22 cellular contexts compared by ENCODE assay signal in the genomic region with DNA sequence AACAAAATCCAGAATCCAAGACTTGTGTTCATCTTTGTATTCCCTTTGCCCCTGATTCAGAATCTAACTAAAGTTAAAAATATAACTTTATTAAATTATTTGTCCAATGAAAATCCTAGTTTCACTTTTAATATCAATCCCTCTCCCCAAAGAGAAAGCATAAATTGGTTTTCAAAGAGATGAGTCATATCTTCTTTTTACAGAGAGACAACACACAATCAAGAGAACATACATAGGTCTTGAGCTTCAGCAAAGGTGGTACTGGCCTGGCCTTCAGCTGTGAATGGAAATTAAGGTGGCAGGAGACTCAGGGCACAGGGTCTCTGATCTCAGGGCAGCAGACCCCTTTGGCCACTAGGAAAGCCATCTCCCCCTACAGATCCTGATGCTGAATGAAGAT. TPM values are rescaled to one million over a fixed set of nuclear protein-coding genes. Genes with fewer than 3 reads are reported as not detected.
DNase-seq lines count a peak whose midpoint lies in the region; ATAC-seq, FAIRE-seq and TF ChIP-seq lines count a peak whose summit lies in the region.
"Had no signal": no experiment of that assay in that cellular context is flagged by ENCODE, and none has a peak within 500 bp of the region (broad histone marks: within the 10 kb centered on the region; RNA-seq: fewer than 3 reads in every experiment).

No MANE protein-coding gene starts in this region.

- H3K79me2 ChIP-seq in GM12878 (ENCODE audit: control insufficient read depth, insufficient read depth, low read length), result no peaks in the 10 kb centered on the region

- peaks cover 74% of the 10 kb centered on the region for H3K27me3 Mint-ChIP-seq in activated CD4-positive, alpha-beta T cell treated with anti-CD3 and anti-CD28 coated beads, Interleukin-2, amount 10 ng/mL, durations not matched to agents 24 days and 14 days
- H3K27me3 Mint-ChIP-seq in activated T-cell treated with anti-CD3 and anti-CD28 coated beads, Interleukin-2, amount 50 U/mL, for 4 hours (ENCODE audit: low read depth), result peaks cover 74% of the 10 kb centered on the region

- RAD21 ChIA-PET in GM12878 (lab: Charles Lee; ENCODE audit: unreplicated experiment), result interaction anchor here (0.9 to 7.0 kb wide), 9 partner anchors 9 to 595 kb away, joined by 3 to 121 read pairs (median 4); no protein-coding TSS in a partner anchor

- no peak for TF ChIP-seq RAD21 in GM12878 (IDR thresholded peaks at IDR 0.05; ENCODE audit: insufficient read depth, low read depth, low read length)

- in situ Hi-C loops in GM13977 (cut with MboI; ENCODE audit: low pct_unique_long_range_greater_than_20kb, low sequenced_read_pairs, unreplicated experiment) (no loop called here), GM12878 (cut with MboI) (no loop called here)

- TF ChIP-seq EP300 in GM12878 (IDR thresholded peaks at IDR 0.05; ENCODE audit: borderline replicate concordance in 1 of 2, control insufficient read depth in 1 of 2, low read depth in 2 of 2, low read length in 2 of 2), result no peak; a peak in 1 of 4 replicates

- H4K20me1 ChIP-seq in GM12878 (ENCODE audit: control insufficient read depth, insufficient read depth), result no peaks in the 10 kb centered on the region

- intact Hi-C loops in activated CD4-positive, alpha-beta T cell treated with anti-CD3 and anti-CD28 coated beads, Interleukin-2, amount 10 ng/mL, durations not matched to agents 24 days and 14 days (cut with micrococcal nuclease), result no loop called here
- intact Hi-C loops in GM12878 (cut with micrococcal nuclease; ENCODE audit: unreplicated experiment), result no loop called here

- no peak for TF ChIP-seq CTCF in GM13977 (IDR thresholded peaks at IDR 0.05; ENCODE audit: extremely low read depth, insufficient read depth, missing control alignments)
- no peak for TF ChIP-seq CTCF in GM12878 (IDR thresholded peaks at IDR 0.05 in 2 of 3, conservative IDR thresholded peaks at IDR 0.05 in 1 of 3; ENCODE audit: control insufficient read depth in 2 of 3, extremely low read depth in 1 of 3, insufficient read depth in 1 of 3, low read depth in 3 of 3, low read length in 3 of 3)

- H3K27me3 ChIP-seq in GM12878 (replicated peaks in 1 of 2; ENCODE audit: control insufficient read depth in 2 of 2, insufficient read depth in 2 of 2, low read length in 1 of 2), result peaks cover 0 to 3% of the 10 kb centered on the region in 2 experiments; a peak in 1 of 4 replicates

- no TSS peak for BruUV-seq in GM12878 (replicated peaks; lab: Mats Ljungman, UMichigan)

- no peak overlapping the region for H3K27ac Mint-ChIP-seq in activated CD4-positive, alpha-beta T cell treated with anti-CD3 and anti-CD28 coated beads, Interleukin-2, amount 10 ng/mL, durations not matched to agents 24 days and 14 days
- H3K27ac Mint-ChIP-seq: GM23338 had no signal

- H2AFZ ChIP-seq in GM12878 (ENCODE audit: control insufficient read depth, low read depth, low read length), result no peak overlapping the region
- H2AFZ ChIP-seq: GM23338, PC-9 had no signal

- DNase-seq in activated CD4-positive, alpha-beta T cell treated with anti-CD3 and anti-CD28 coated beads, Interleukin-2, amount 10 ng/mL, durations not matched to agents 24 days and 14 days, result peak; percentile 56
- DNase-seq in activated CD4-positive, alpha-beta T cell treated with anti-CD3 and anti-CD28 coated beads for 48 hours, result no peak
- DNase-seq in GM13977 (ENCODE audit: low spot score), result peak; percentile 64
- no peak for DNase-seq in GM12878 (ENCODE audit: low read depth, low spot score)
- DNase-seq in activated T-cell treated with anti-CD3 and anti-CD28 coated beads, Interleukin-2, amount 50 U/mL, for 4 hours, result no peak
- DNase-seq: ACHN, GF-D8, HCEC 1CT, MV-4-11, NCI-H187, NCI-H446 treated with DMSO at 0.1 percent for 48 hours, NCI-H774, PC-9, SIG-M5, T-helper 9 cell had no signal

- H3K36me3 Mint-ChIP-seq in activated CD4-positive, alpha-beta T cell treated with anti-CD3 and anti-CD28 coated beads, Interleukin-2, amount 10 ng/mL, durations not matched to agents 24 days and 14 days (ENCODE audit: low read depth), result no peaks in the 10 kb centered on the region
- no peaks in the 10 kb centered on the region for H3K36me3 Mint-ChIP-seq in activated T-cell treated with anti-CD3 and anti-CD28 coated beads, Interleukin-2, amount 50 U/mL, for 4 hours (ENCODE audit: insufficient read depth)

- TF ChIP-seq POLR2A in GM12878 (IDR thresholded peaks at IDR 0.05; ENCODE audit: low read depth, low read length), result no peak

- H3K4me1 ChIP-seq in GM12878 (ENCODE audit: control insufficient read depth, insufficient read depth, low read length), result peaks cover 11% of the 10 kb centered on the region

- SMC1A ChIA-PET in GM12878 (lab: Charles Lee; ENCODE audit: uncharacterized antibody, unreplicated experiment), result interaction anchor here (0.8 to 6.7 kb wide), 18 partner anchors 17 to 595 kb away, joined by 3 to 72 read pairs (median 3); partner anchors contain the start of gene C12orf42

- no peak overlapping the region for H3K4me3 ChIP-seq in GM12878
- H3K4me3 ChIP-seq: GM23338, PC-9 had no signal

- ATAC-seq in HG03354 (IDR thresholded peaks at IDR 0.05; ENCODE audit: poor library complexity, severe bottlenecking, unreplicated experiment), result peak; percentile 34
- peak; percentile 34 for ATAC-seq in GM12878
- ATAC-seq in GM19328 (IDR thresholded peaks at IDR 0.05; ENCODE audit: unreplicated experiment), result no peak
- ATAC-seq in activated T-cell treated with anti-CD3 and anti-CD28 coated beads, Interleukin-2, amount 50 U/mL, for 4 hours, result no peak
- ATAC-seq: GM23338 had no signal

- FAIRE-seq in GM12878 (lab: Jason Lieb, UNC), result no peak
- FAIRE-seq: GM12892 had no signal

- peaks cover 30% of the 10 kb centered on the region for H3K4me1 Mint-ChIP-seq in activated CD4-positive, alpha-beta T cell treated with anti-CD3 and anti-CD28 coated beads, Interleukin-2, amount 10 ng/mL, durations not matched to agents 24 days and 14 days
- H3K4me1 Mint-ChIP-seq in activated T-cell treated with anti-CD3 and anti-CD28 coated beads, Interleukin-2, amount 50 U/mL, for 4 hours (ENCODE audit: low read depth), result peaks cover 12% of the 10 kb centered on the region

- no peaks in the 10 kb centered on the region for H3K9me3 ChIP-seq in GM12878 (replicated peaks; ENCODE audit: control insufficient read depth, insufficient read depth, low read length)

- CTCF ChIA-PET in GM12878 (lab: Yijun Ruan, JAX), result interaction anchor here (0.9 to 4.1 kb wide), 4 partner anchors 70 to 595 kb away, joined by 4 to 20 read pairs (median 7); no protein-coding TSS in a partner anchor

- H3K4me2 ChIP-seq in GM12878 (ENCODE audit: control insufficient read depth, insufficient read depth), result no peak overlapping the region
- H3K4me2 ChIP-seq: GM23338, KMS-11, PC-9 had no signal

- POLR2A ChIA-PET in GM12878 (lab: Charles Lee), result interaction anchor here (1.0 kb wide), 1 partner anchor 543 kb away, joined by 3 read pairs; the partner anchor contains the start of gene C12orf42

- no peak overlapping the region for H3K4me3 Mint-ChIP-seq in activated CD4-positive, alpha-beta T cell treated with anti-CD3 and anti-CD28 coated beads, Interleukin-2, amount 10 ng/mL, durations not matched to agents 24 days and 14 days
- H3K4me3 Mint-ChIP-seq in activated T-cell treated with anti-CD3 and anti-CD28 coated beads, Interleukin-2, amount 50 U/mL, for 4 hours, result no peak overlapping the region
- H3K4me3 Mint-ChIP-seq: GM23338 had no signal

- no peaks in the 10 kb centered on the region for H3K9me3 Mint-ChIP-seq in activated CD4-positive, alpha-beta T cell treated with anti-CD3 and anti-CD28 coated beads, Interleukin-2, amount 10 ng/mL, durations not matched to agents 24 days and 14 days
- no peaks in the 10 kb centered on the region for H3K9me3 Mint-ChIP-seq in activated T-cell treated with anti-CD3 and anti-CD28 coated beads, Interleukin-2, amount 50 U/mL, for 4 hours
- H3K9me3 Mint-ChIP-seq: GM23338 had no signal

- H3K36me3 ChIP-seq in GM12878 (ENCODE audit: control insufficient read depth in 2 of 2, insufficient read depth in 2 of 2, low read length in 1 of 2), result no peaks in the 10 kb centered on the region

- no peak overlapping the region for H3K27ac ChIP-seq in GM12878 (ENCODE audit: control insufficient read depth, insufficient read depth)
- H3K27ac ChIP-seq: C4-2B, KMS-11, PC-9, RWPE1 had no signal

- no peak overlapping the region for H3K9ac ChIP-seq in GM12878 (ENCODE audit: control insufficient read depth, insufficient read depth, low read length)
- H3K9ac ChIP-seq: KMS-11 had no signal

RNA-seq across cellular contexts. Expression of gene ASCL1, which starts 4.3 kb away (rescaled TPM):
- 0.07 TPM in 1 of 2 replicates, not detected in the other for total RNA-seq in activated CD4-positive, alpha-beta T cell treated with anti-CD3 and anti-CD28 coated beads, Interleukin-2, amount 10 ng/mL, durations not matched to agents 24 days and 14 days
- 25.2 and 26.4 TPM in 2 replicates for total RNA-seq in GM12878 (2013; cell fraction: nucleolus; rRNA removed)
- total RNA-seq in GM12878 (2014; rRNA removed), result 18.2 and 18.4 TPM in 2 replicates
- total RNA-seq in GM12878 (2014; rRNA removed; fragmentation: Illumina TruSeq; extraction: Trizol), result 11.2 and 12.6 TPM in 2 replicates
- total RNA-seq in GM12878 (2021), result 20.2 and 21.4 TPM in 2 replicates
- 0.72 TPM for polyA plus RNA-seq in GM12878 (2011; ENCODE audit: low read depth)
- polyA plus RNA-seq in GM12878 (2011; rRNA removed), result 56.2 and 61.1 TPM in 2 replicates
- polyA plus RNA-seq in GM12878 (2011; cell fraction: cytosol; rRNA removed), result 68.1 and 75.3 TPM in 2 replicates
- polyA plus RNA-seq in GM12878 (2011; cell fraction: nucleus; rRNA removed), result 32.5 and 37.1 TPM in 2 replicates
- 0.96 and 1.8 TPM in 2 replicates for polyA plus RNA-seq in GM12878 (2012)
- polyA plus RNA-seq in GM12878 (2014; fragmentation: Illumina TruSeq; extraction: Trizol), result 19.3 and 19.6 TPM in 2 replicates
- polyA plus RNA-seq in GM12878 (2014; fragmentation: Nextera tagmentation; extraction: Ambion mirVana), result 10 to 100 TPM; 10.6 to 11.3 TPM
- polyA plus RNA-seq in GM12878 (2014; rRNA removed), result 21.8 and 26.8 TPM in 2 replicates
- 10 to 100 TPM; 31.1 to 34.1 TPM for polyA plus RNA-seq in GM12878 (2016; fragmentation: Nextera tagmentation; extraction: Ambion mirVana)
- 24.4 and 31.1 TPM in 2 replicates for polyA minus RNA-seq in GM12878 (2011; rRNA and poly(A)+ RNA removed)
- 16.3 and 19.0 TPM in 2 replicates for polyA minus RNA-seq in GM12878 (2011; cell fraction: cytosol; rRNA and poly(A)+ RNA removed)
- 16.0 and 22.7 TPM in 2 replicates for polyA minus RNA-seq in GM12878 (2011; cell fraction: nucleus; rRNA and poly(A)+ RNA removed)
- total RNA-seq in activated T-cell treated with anti-CD3 and anti-CD28 coated beads, Interleukin-2, amount 50 U/mL, for 4 hours, result not detected
- total RNA-seq: GM23338, PC-9 had no signal

RNA-seq across cellular contexts. Expression of gene PAH, which starts 36.2 kb away (rescaled TPM):
- total RNA-seq in activated CD4-positive, alpha-beta T cell treated with anti-CD3 and anti-CD28 coated beads, Interleukin-2, amount 10 ng/mL, durations not matched to agents 24 days and 14 days, result not detected in 2 replicates
- total RNA-seq in GM12878 (2013; cell fraction: nucleolus; rRNA removed), result 2.7 and 3.0 TPM in 2 replicates
- total RNA-seq in GM12878 (2014; rRNA removed), result 0.28 and 0.38 TPM in 2 replicates
- 0.27 and 0.37 TPM in 2 replicates for total RNA-seq in GM12878 (2014; rRNA removed; fragmentation: Illumina TruSeq; extraction: Trizol)
- total RNA-seq in GM12878 (2021), result 1.0 and 1.9 TPM in 2 replicates
- polyA plus RNA-seq in GM12878 (2011; ENCODE audit: low read depth), result not detected
- polyA plus RNA-seq in GM12878 (2011; rRNA removed), result 1.5 and 2.9 TPM in 2 replicates
- polyA plus RNA-seq in GM12878 (2011; cell fraction: cytosol; rRNA removed), result 0.99 and 1.0 TPM in 2 replicates
- polyA plus RNA-seq in GM12878 (2011; cell fraction: nucleus; rRNA removed), result 5.1 and 6.1 TPM in 2 replicates
- polyA plus RNA-seq in GM12878 (2012), result 0.15 TPM in 1 of 2 replicates, not detected in the other
- polyA plus RNA-seq in GM12878 (2014; fragmentation: Illumina TruSeq; extraction: Trizol), result 0.24 and 4.8 TPM in 2 replicates
- under 1 TPM; 0.20 to 0.31 TPM for polyA plus RNA-seq in GM12878 (2014; fragmentation: Nextera tagmentation; extraction: Ambion mirVana)
- 0.34 and 0.55 TPM in 2 replicates for polyA plus RNA-seq in GM12878 (2014; rRNA removed)
- polyA plus RNA-seq in GM12878 (2016; fragmentation: Nextera tagmentation; extraction: Ambion mirVana), result under 1 TPM in 1 of 2 experiments, not detected in 1; 0.60 TPM
- polyA minus RNA-seq in GM12878 (2011; rRNA and poly(A)+ RNA removed), result 0.82 and 1.3 TPM in 2 replicates
- not detected in 2 replicates for polyA minus RNA-seq in GM12878 (2011; cell fraction: cytosol; rRNA and poly(A)+ RNA removed)
- polyA minus RNA-seq in GM12878 (2011; cell fraction: nucleus; rRNA and poly(A)+ RNA removed), result 2.2 and 2.3 TPM in 2 replicates
- total RNA-seq in activated T-cell treated with anti-CD3 and anti-CD28 coated beads, Interleukin-2, amount 50 U/mL, for 4 hours, result under 1 TPM; 0.32 to 0.71 (median 0.46) TPM
- total RNA-seq: PC-9 had no signal

Comparison
In these comparisons a context has a peak if more than half of its experiments do, and no peak if none do; other contexts are left out.
1. DNase-seq: peak in activated CD4-positive, alpha-beta T cell treated with anti-CD3 and anti-CD28 coated beads, Interleukin-2, amount 10 ng/mL, durations not matched to agents 24 days and 14 days (single experiment) and GM13977 (single experiment); none in activated CD4-positive, alpha-beta T cell treated with anti-CD3 and anti-CD28 coated beads for 48 hours (single experiment), GM12878 (single experiment) and activated T-cell treated with anti-CD3 and anti-CD28 coated beads, Interleukin-2, amount 50 U/mL, for 4 hours (single experiment).
2. ATAC-seq: peak in HG03354 (single experiment) and GM12878 (single experiment); none in GM19328 (single experiment) and activated T-cell treated with anti-CD3 and anti-CD28 coated beads, Interleukin-2, amount 50 U/mL, for 4 hours (0 of 2).
3. RNA of gene ASCL1, which starts 4.3 kb away (total RNA-seq): 11.2 to 26.4 TPM in GM12878; 0.07 TPM in activated CD4-positive, alpha-beta T cell treated with anti-CD3 and anti-CD28 coated beads, Interleukin-2, amount 10 ng/mL, durations not matched to agents 24 days and 14 days and not detected in activated T-cell treated with anti-CD3 and anti-CD28 coated beads, Interleukin-2, amount 50 U/mL, for 4 hours; every median in the first group is over 10 times any median in the second.